Comparison of ENCODE assay signal across 2 cellular contexts in genomic region chr14:105527381-105528196, GRCh38.
TF ChIP-seq lines count a peak whose summit lies in the region.

No MANE protein-coding gene starts in this region.

TF ChIP-seq in GM12878, 131 proteins besides CTCF, POLR2A, EP300 and RAD21 (continues in another document):
- no peak for TF ChIP-seq FOS (IDR thresholded peaks at IDR 0.05; ENCODE audit: borderline replicate concordance, extremely low read depth, insufficient read length)
- TF ChIP-seq IRF5 (IDR thresholded peaks at IDR 0.05; ENCODE audit: borderline replicate concordance) = no peak
- TF ChIP-seq PAX5 (IDR thresholded peaks at IDR 0.05; ENCODE audit: borderline replicate concordance, low read depth, low read length) = no peak
- TF ChIP-seq TCF12 (IDR thresholded peaks at IDR 0.05; ENCODE audit: low read depth, low read length) = no peak
- TF ChIP-seq ZSCAN29 (IDR thresholded peaks at IDR 0.05) = no peak
- TF ChIP-seq MEF2A (IDR thresholded peaks at IDR 0.05; ENCODE audit: insufficient read depth, low read depth, low read length) = no peak
- TF ChIP-seq CHD4 (IDR thresholded peaks at IDR 0.05) = no peak
- no peak for TF ChIP-seq ZNF274 (IDR thresholded peaks at IDR 0.05; ENCODE audit: insufficient read depth, insufficient read length)
- no peak for TF ChIP-seq HDGF (IDR thresholded peaks at IDR 0.05)
- no peak for TF ChIP-seq MTA3 (IDR thresholded peaks at IDR 0.05; ENCODE audit: borderline replicate concordance, low read length)
- no peak for TF ChIP-seq PKNOX1 (IDR thresholded peaks at IDR 0.05)
- no peak for TF ChIP-seq SUZ12 (IDR thresholded peaks at IDR 0.05; ENCODE audit: unreplicated experiment)
- TF ChIP-seq, protein P1, sequence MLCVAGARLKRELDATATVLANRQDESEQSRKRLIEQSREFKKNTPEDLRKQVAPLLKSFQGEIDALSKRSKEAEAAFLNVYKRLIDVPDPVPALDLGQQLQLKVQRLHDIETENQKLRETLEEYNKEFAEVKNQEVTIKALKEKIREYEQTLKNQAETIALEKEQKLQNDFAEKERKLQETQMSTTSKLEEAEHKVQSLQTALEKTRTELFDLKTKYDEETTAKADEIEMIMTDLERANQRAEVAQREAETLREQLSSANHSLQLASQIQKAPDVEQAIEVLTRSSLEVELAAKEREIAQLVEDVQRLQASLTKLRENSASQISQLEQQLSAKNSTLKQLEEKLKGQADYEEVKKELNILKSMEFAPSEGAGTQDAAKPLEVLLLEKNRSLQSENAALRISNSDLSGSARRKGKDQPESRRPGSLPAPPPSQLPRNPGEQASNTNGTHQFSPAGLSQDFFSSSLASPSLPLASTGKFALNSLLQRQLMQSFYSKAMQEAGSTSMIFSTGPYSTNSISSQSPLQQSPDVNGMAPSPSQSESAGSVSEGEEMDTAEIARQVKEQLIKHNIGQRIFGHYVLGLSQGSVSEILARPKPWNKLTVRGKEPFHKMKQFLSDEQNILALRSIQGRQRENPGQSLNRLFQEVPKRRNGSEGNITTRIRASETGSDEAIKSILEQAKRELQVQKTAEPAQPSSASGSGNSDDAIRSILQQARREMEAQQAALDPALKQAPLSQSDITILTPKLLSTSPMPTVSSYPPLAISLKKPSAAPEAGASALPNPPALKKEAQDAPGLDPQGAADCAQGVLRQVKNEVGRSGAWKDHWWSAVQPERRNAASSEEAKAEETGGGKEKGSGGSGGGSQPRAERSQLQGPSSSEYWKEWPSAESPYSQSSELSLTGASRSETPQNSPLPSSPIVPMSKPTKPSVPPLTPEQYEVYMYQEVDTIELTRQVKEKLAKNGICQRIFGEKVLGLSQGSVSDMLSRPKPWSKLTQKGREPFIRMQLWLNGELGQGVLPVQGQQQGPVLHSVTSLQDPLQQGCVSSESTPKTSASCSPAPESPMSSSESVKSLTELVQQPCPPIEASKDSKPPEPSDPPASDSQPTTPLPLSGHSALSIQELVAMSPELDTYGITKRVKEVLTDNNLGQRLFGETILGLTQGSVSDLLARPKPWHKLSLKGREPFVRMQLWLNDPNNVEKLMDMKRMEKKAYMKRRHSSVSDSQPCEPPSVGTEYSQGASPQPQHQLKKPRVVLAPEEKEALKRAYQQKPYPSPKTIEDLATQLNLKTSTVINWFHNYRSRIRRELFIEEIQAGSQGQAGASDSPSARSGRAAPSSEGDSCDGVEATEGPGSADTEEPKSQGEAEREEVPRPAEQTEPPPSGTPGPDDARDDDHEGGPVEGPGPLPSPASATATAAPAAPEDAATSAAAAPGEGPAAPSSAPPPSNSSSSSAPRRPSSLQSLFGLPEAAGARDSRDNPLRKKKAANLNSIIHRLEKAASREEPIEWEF (IDR thresholded peaks at IDR 0.05; ENCODE audit: insufficient replicate concordance, low read depth, low read length) = no peak
- TF ChIP-seq, protein P2, sequence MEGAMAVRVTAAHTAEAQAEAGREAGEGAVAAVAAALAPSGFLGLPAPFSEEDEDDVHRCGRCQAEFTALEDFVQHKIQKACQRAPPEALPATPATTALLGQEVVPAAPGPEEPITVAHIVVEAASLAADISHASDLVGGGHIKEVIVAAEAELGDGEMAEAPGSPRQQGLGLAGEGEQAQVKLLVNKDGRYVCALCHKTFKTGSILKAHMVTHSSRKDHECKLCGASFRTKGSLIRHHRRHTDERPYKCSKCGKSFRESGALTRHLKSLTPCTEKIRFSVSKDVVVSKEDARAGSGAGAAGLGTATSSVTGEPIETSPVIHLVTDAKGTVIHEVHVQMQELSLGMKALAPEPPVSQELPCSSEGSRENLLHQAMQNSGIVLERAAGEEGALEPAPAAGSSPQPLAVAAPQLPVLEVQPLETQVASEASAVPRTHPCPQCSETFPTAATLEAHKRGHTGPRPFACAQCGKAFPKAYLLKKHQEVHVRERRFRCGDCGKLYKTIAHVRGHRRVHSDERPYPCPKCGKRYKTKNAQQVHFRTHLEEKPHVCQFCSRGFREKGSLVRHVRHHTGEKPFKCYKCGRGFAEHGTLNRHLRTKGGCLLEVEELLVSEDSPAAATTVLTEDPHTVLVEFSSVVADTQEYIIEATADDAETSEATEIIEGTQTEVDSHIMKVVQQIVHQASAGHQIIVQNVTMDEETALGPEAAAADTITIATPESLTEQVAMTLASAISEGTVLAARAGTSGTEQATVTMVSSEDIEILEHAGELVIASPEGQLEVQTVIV (IDR thresholded peaks at IDR 0.05; ENCODE audit: borderline replicate concordance, partially characterized antibody) = no peak
- no peak for TF ChIP-seq MYB (IDR thresholded peaks at IDR 0.05; ENCODE audit: borderline replicate concordance, low read depth, low read length)
- TF ChIP-seq SMAD5 (IDR thresholded peaks at IDR 0.05; ENCODE audit: low read depth) = no peak
- TF ChIP-seq PBX3 (IDR thresholded peaks at IDR 0.05; ENCODE audit: insufficient replicate concordance, low read depth, low read length) = no peak

TF ChIP-seq in liver, 16 proteins besides CTCF, POLR2A, EP300 and RAD21:
- TF ChIP-seq EGR1 (IDR thresholded peaks at IDR 0.05; ENCODE audit: low read depth in 2 of 2) (no peak), SP1 (IDR thresholded peaks at IDR 0.05) (no peak), FOXA1 (IDR thresholded peaks at IDR 0.05) (no peak), GABPA (IDR thresholded peaks at IDR 0.05 in 1 of 2, conservative IDR thresholded peaks at IDR 0.05 in 1 of 2) (no peak), NR2F2 (IDR thresholded peaks at IDR 0.05) (no peak)
- TF ChIP-seq, protein P3, sequence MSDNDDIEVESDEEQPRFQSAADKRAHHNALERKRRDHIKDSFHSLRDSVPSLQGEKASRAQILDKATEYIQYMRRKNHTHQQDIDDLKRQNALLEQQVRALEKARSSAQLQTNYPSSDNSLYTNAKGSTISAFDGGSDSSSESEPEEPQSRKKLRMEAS (IDR thresholded peaks at IDR 0.05) = no peak
- TF ChIP-seq, protein P4, sequence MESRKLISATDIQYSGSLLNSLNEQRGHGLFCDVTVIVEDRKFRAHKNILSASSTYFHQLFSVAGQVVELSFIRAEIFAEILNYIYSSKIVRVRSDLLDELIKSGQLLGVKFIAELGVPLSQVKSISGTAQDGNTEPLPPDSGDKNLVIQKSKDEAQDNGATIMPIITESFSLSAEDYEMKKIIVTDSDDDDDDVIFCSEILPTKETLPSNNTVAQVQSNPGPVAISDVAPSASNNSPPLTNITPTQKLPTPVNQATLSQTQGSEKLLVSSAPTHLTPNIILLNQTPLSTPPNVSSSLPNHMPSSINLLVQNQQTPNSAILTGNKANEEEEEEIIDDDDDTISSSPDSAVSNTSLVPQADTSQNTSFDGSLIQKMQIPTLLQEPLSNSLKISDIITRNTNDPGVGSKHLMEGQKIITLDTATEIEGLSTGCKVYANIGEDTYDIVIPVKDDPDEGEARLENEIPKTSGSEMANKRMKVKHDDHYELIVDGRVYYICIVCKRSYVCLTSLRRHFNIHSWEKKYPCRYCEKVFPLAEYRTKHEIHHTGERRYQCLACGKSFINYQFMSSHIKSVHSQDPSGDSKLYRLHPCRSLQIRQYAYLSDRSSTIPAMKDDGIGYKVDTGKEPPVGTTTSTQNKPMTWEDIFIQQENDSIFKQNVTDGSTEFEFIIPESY (IDR thresholded peaks at IDR 0.05) = no peak
- TF ChIP-seq, protein P5, sequence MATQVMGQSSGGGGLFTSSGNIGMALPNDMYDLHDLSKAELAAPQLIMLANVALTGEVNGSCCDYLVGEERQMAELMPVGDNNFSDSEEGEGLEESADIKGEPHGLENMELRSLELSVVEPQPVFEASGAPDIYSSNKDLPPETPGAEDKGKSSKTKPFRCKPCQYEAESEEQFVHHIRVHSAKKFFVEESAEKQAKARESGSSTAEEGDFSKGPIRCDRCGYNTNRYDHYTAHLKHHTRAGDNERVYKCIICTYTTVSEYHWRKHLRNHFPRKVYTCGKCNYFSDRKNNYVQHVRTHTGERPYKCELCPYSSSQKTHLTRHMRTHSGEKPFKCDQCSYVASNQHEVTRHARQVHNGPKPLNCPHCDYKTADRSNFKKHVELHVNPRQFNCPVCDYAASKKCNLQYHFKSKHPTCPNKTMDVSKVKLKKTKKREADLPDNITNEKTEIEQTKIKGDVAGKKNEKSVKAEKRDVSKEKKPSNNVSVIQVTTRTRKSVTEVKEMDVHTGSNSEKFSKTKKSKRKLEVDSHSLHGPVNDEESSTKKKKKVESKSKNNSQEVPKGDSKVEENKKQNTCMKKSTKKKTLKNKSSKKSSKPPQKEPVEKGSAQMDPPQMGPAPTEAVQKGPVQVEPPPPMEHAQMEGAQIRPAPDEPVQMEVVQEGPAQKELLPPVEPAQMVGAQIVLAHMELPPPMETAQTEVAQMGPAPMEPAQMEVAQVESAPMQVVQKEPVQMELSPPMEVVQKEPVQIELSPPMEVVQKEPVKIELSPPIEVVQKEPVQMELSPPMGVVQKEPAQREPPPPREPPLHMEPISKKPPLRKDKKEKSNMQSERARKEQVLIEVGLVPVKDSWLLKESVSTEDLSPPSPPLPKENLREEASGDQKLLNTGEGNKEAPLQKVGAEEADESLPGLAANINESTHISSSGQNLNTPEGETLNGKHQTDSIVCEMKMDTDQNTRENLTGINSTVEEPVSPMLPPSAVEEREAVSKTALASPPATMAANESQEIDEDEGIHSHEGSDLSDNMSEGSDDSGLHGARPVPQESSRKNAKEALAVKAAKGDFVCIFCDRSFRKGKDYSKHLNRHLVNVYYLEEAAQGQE (IDR thresholded peaks at IDR 0.05) = no peak
